9 cellular contexts compared by ENCODE assay signal in genomic region chr11:70203749-70204465, GRCh38. TPM values are rescaled to one million over a fixed set of nuclear protein-coding genes. Genes with fewer than 3 reads are reported as not detected.
A peak's percentile ranks its signal among the peaks of the same experiment; 100 is the strongest.
DNase-seq lines count a peak whose midpoint lies in the region; ATAC-seq, FAIRE-seq and TF ChIP-seq lines count a peak whose summit lies in the region.
"Had no signal": no experiment of that assay in that cellular context is flagged by ENCODE, and none has a peak within 500 bp of the region (broad histone marks: within the 10 kb centered on the region; RNA-seq: fewer than 3 reads in every experiment).

No MANE protein-coding gene starts in this region.

- DNase-seq in CD4-positive, alpha-beta T cell = peak; percentile 73 to 93 (median 86)
- DNase-seq in HS-27A (ENCODE audit: low read depth) = peak; percentile 84
- peak; percentile 66 to 75 for DNase-seq in SW 1271 (lab: John Stamatoyannopoulos, UW)
- peak; percentile 88 for DNase-seq in activated naive CD8-positive, alpha-beta T cell treated with anti-CD3 and anti-CD28 coated beads, Interleukin-2, amount 50 U/mL, for 24 hours
- DNase-seq in left ventricle myocardium superior = no peak
- DNase-seq in urothelium cell line (ENCODE audit: low spot score) = peak; percentile 64

- peak overlapping the region; percentile 97 for H3K27ac ChIP-seq in CD4-positive, alpha-beta T cell (ENCODE audit: low read depth, low read length)
- peak overlapping the region; percentile 85 for H3K27ac ChIP-seq in rectal smooth muscle tissue (ENCODE audit: low read depth, low read length)

- no peaks in the 10 kb centered on the region for H3K27me3 ChIP-seq in CD4-positive, alpha-beta T cell (ENCODE audit: control insufficient read depth, insufficient read depth, low read length)
- H3K27me3 ChIP-seq in rectal smooth muscle tissue (ENCODE audit: control insufficient read depth, insufficient read depth, low read length) = no peaks in the 10 kb centered on the region

- no peaks in the 10 kb centered on the region for H3K27me3 Mint-ChIP-seq in CD4-positive, alpha-beta T cell
- no peaks in the 10 kb centered on the region for H3K27me3 Mint-ChIP-seq in activated naive CD8-positive, alpha-beta T cell treated with anti-CD3 and anti-CD28 coated beads, Interleukin-2, amount 50 U/mL, for 24 hours

- peaks cover 16% of the 10 kb centered on the region for H3K36me3 ChIP-seq in rectal smooth muscle tissue (ENCODE audit: control insufficient read depth, insufficient read depth, low read length)

- no peak for TF ChIP-seq CTCF in CD4-positive, alpha-beta T cell (IDR thresholded peaks at IDR 0.05)

- H3K27ac Mint-ChIP-seq in CD4-positive, alpha-beta T cell = peak overlapping the region; percentile 98
- H3K27ac Mint-ChIP-seq in activated naive CD8-positive, alpha-beta T cell treated with anti-CD3 and anti-CD28 coated beads, Interleukin-2, amount 50 U/mL, for 24 hours = peak overlapping the region; percentile 95

- peaks cover 13% of the 10 kb centered on the region for H3K4me1 ChIP-seq in rectal smooth muscle tissue (ENCODE audit: control insufficient read depth, insufficient read depth, low read length)

- POLR2A ChIA-PET in CD4-positive, alpha-beta T cell (lab: Charles Lee) = interaction anchor here (0.5 to 1.7 kb wide), 4 partner anchors 10 to 529 kb away, joined by 3 to 11 read pairs (median 7); partner anchors contain the start of genes LTO1 and PPFIA1

- CTCF ChIA-PET in CD4-positive, alpha-beta T cell (lab: Charles Lee) = interaction anchor here (1.5 to 2.3 kb wide), 2 partner anchors 8 to 66 kb away, joined by 8 to 9 read pairs; partner anchors contain the start of gene PPFIA1

- H3K9me3 Mint-ChIP-seq in CD4-positive, alpha-beta T cell = no peaks in the 10 kb centered on the region
- no peaks in the 10 kb centered on the region for H3K9me3 Mint-ChIP-seq in activated naive CD8-positive, alpha-beta T cell treated with anti-CD3 and anti-CD28 coated beads, Interleukin-2, amount 50 U/mL, for 24 hours

- intact Hi-C loops in CD4-positive, alpha-beta T cell (cut with DNase I, micrococcal nuclease) = loop anchor here (1.0 to 10.0 kb wide), 5 partner anchors 66 to 1299 kb away; partner anchors contain the start of genes PPFIA1 (in 2 of the 2), IGHMBP2 (in 1 of the 2), LTO1 (in 1 of the 2) and MRPL21 (in 1 of the 2)
- intact Hi-C loops in left ventricle myocardium superior (cut with micrococcal nuclease) = no loop called here

- peak overlapping the region; percentile 93 for H3K9ac ChIP-seq in rectal smooth muscle tissue (ENCODE audit: low read length)

- peak; percentile 77 for ATAC-seq in CD4-positive, alpha-beta T cell (ENCODE audit: poor library complexity)
- ATAC-seq in GM19452 (IDR thresholded peaks at IDR 0.05; ENCODE audit: unreplicated experiment) (peak; percentile 39), left ventricle myocardium superior (peak; percentile 27)
- peak; percentile 68 for ATAC-seq in activated naive CD8-positive, alpha-beta T cell treated with anti-CD3 and anti-CD28 coated beads, Interleukin-2, amount 50 U/mL, for 24 hours

- no peaks in the 10 kb centered on the region for H3K9me3 ChIP-seq in CD4-positive, alpha-beta T cell (ENCODE audit: control insufficient read depth, low read length)

- peak overlapping the region; percentile 99 for H3K4me3 Mint-ChIP-seq in CD4-positive, alpha-beta T cell
- peak overlapping the region; percentile 90 for H3K4me3 Mint-ChIP-seq in activated naive CD8-positive, alpha-beta T cell treated with anti-CD3 and anti-CD28 coated beads, Interleukin-2, amount 50 U/mL, for 24 hours

- H3K4me3 ChIP-seq in rectal smooth muscle tissue (ENCODE audit: low read length) = peak overlapping the region; percentile 87

- peak; percentile 13 for FAIRE-seq in urothelium cell line (lab: Jason Lieb, UNC)
- FAIRE-seq: colon had no signal

- peaks cover 54% of the 10 kb centered on the region for H3K4me1 Mint-ChIP-seq in CD4-positive, alpha-beta T cell (ENCODE audit: low read depth)
- peaks cover 42% of the 10 kb centered on the region for H3K4me1 Mint-ChIP-seq in activated naive CD8-positive, alpha-beta T cell treated with anti-CD3 and anti-CD28 coated beads, Interleukin-2, amount 50 U/mL, for 24 hours

- H3K36me3 Mint-ChIP-seq in CD4-positive, alpha-beta T cell (ENCODE audit: low read depth) = peaks cover 60% of the 10 kb centered on the region
- peaks cover 39% of the 10 kb centered on the region for H3K36me3 Mint-ChIP-seq in activated naive CD8-positive, alpha-beta T cell treated with anti-CD3 and anti-CD28 coated beads, Interleukin-2, amount 50 U/mL, for 24 hours (ENCODE audit: low read depth)

RNA-seq across cellular contexts. Expression of gene FADD, which starts 0.8 kb away (rescaled TPM):
- total RNA-seq in CD4-positive, alpha-beta T cell = 10 to 100 TPM; 14.5 to 16.5 TPM
- total RNA-seq in left ventricle myocardium superior = 8.8 TPM

Comparison
In these comparisons a context has a peak if more than half of its experiments do, and no peak if none do; other contexts are left out.
1. ATAC-seq: peak in every context shown above with its lines; median percentile 77 in CD4-positive, alpha-beta T cell; 68 in activated naive CD8-positive, alpha-beta T cell treated with anti-CD3 and anti-CD28 coated beads, Interleukin-2, amount 50 U/mL, for 24 hours; 39 in GM19452; 27 in left ventricle myocardium superior.